8 cellular contexts compared by ENCODE assay signal in genomic region chr17:2814499-2815341, GRCh38. TPM values are rescaled to one million over a fixed set of nuclear protein-coding genes. Genes with fewer than 3 reads are reported as not detected.
DNase-seq lines count a peak whose midpoint lies in the region; ATAC-seq lines count a peak whose summit lies in the region.

No MANE protein-coding gene starts in this region.

- H3K36me3 Mint-ChIP-seq in activated naive CD4-positive, alpha-beta T cell treated with anti-CD3 and anti-CD28 coated beads for 36 hours (ENCODE audit: low read depth): no peaks in the 10 kb centered on the region

- CTCF ChIA-PET in activated naive CD4-positive, alpha-beta T cell treated with anti-CD3 and anti-CD28 coated beads for 36 hours (lab: Charles Lee): interaction anchor here (0.6 to 1.5 kb wide), 6 partner anchors 13 to 92 kb away, joined by 3 to 18 read pairs (median 4); no protein-coding TSS in a partner anchor

- no peaks in the 10 kb centered on the region for H3K9me3 Mint-ChIP-seq in activated naive CD4-positive, alpha-beta T cell treated with anti-CD3 and anti-CD28 coated beads for 36 hours

- intact Hi-C loops in activated naive CD4-positive, alpha-beta T cell treated with anti-CD3 and anti-CD28 coated beads for 36 hours (cut with micrococcal nuclease): loop anchor here (2.0 to 10.0 kb wide), 3 partner anchors 18 to 220 kb away; partner anchors contain the start of genes PAFAH1B1 and RAP1GAP2
- intact Hi-C loops in sciatic nerve (cut with DNase I): no loop called here

- peaks cover 24% of the 10 kb centered on the region for H3K4me1 Mint-ChIP-seq in activated naive CD4-positive, alpha-beta T cell treated with anti-CD3 and anti-CD28 coated beads for 36 hours (ENCODE audit: low read depth)

- H3K27me3 Mint-ChIP-seq in activated naive CD4-positive, alpha-beta T cell treated with anti-CD3 and anti-CD28 coated beads for 36 hours (ENCODE audit: low read depth): peaks cover 9% of the 10 kb centered on the region

- peak overlapping the region; percentile 43 for H3K4me3 Mint-ChIP-seq in activated naive CD4-positive, alpha-beta T cell treated with anti-CD3 and anti-CD28 coated beads for 36 hours

- ATAC-seq in GM21723 (IDR thresholded peaks at IDR 0.05; ENCODE audit: unreplicated experiment): peak; percentile 60
- peak; percentile 42 for ATAC-seq in sciatic nerve
- ATAC-seq in HG03378 (IDR thresholded peaks at IDR 0.05; ENCODE audit: unreplicated experiment): no peak
- no peak for ATAC-seq in HG03571 (IDR thresholded peaks at IDR 0.05; ENCODE audit: unreplicated experiment)
- no peak for ATAC-seq in GM19463 (IDR thresholded peaks at IDR 0.05; ENCODE audit: unreplicated experiment)

- H3K27ac Mint-ChIP-seq in activated naive CD4-positive, alpha-beta T cell treated with anti-CD3 and anti-CD28 coated beads for 36 hours: no peak overlapping the region

- peak; percentile 89 for DNase-seq in RPMI8226
- peak; percentile 94 for DNase-seq in activated naive CD4-positive, alpha-beta T cell treated with anti-CD3 and anti-CD28 coated beads for 36 hours
- DNase-seq in sciatic nerve (ENCODE audit: low spot score): no peak
- no peak for DNase-seq in NCI-H774 (lab: John Stamatoyannopoulos, UW)

RNA-seq across cellular contexts. Expression of gene RAP1GAP2, which starts 18.5 kb away (rescaled TPM):
- under 1 TPM; 0.81 to 0.86 TPM for total RNA-seq in activated naive CD4-positive, alpha-beta T cell treated with anti-CD3 and anti-CD28 coated beads for 36 hours
- 8.4 TPM for total RNA-seq in sciatic nerve

Comparison
In these comparisons a context has a peak if more than half of its experiments do, and no peak if none do; other contexts are left out.
1. ATAC-seq: peak in GM21723 (single experiment) and sciatic nerve (single experiment); none in HG03378 (single experiment), HG03571 (single experiment) and GM19463 (single experiment).
2. DNase-seq: peak in RPMI8226 (single experiment) and activated naive CD4-positive, alpha-beta T cell treated with anti-CD3 and anti-CD28 coated beads for 36 hours (single experiment); none in sciatic nerve (single experiment) and NCI-H774 (single experiment).